In the genomic region with DNA sequence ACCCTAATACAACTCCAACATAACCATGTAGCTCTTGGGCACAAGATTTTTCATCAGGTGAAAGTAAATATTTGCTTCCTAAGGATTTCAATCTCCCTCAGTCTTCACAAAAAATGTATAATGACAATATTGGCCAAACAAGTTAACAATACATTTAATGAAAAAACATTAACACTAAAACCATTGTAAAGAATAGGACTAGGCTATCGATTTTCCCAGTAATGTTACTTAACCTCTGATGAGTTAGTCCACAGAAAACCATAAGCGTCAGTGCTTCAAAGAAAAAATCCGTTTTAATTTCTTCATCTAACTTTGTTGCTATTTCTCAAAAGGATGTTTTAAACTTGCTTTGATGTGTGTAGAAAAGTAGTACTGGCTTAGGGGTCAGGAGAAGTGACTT, we compare ENCODE assay signal across 8 cellular contexts. TPM values are rescaled to one million over a fixed set of nuclear protein-coding genes. Genes with fewer than 3 reads are reported as not detected.
DNase-seq lines count a peak whose midpoint lies in the region; FAIRE-seq and TF ChIP-seq lines count a peak whose summit lies in the region.

No MANE protein-coding gene starts in this region.

- no peaks in the 10 kb centered on the region for H3K27me3 Mint-ChIP-seq in nephron (ENCODE audit: low read depth)

- H3K9me3 Mint-ChIP-seq in nephron: no peaks in the 10 kb centered on the region

- H3K4me3 Mint-ChIP-seq in nephron: peak overlapping the region; percentile 88 to 94 (median 91)

- no peak for DNase-seq in MG63
- no peak for DNase-seq in coronary artery (ENCODE audit: low spot score)
- no peak for DNase-seq in stimulated activated CD8-positive, alpha-beta memory T cell treated with anti-CD3 and anti-CD28 coated beads, Interleukin-4, amount 100 ng/mL, for 48 hours
- DNase-seq in SW480 (ENCODE audit: low spot score): no peak
- no peak for DNase-seq in H54 (ENCODE audit: insufficient read length, low spot score)
- DNase-seq in NK-92 treated with Interleukin-12 subunit alpha and Interleukin-12 subunit beta, amount 100 ng/mL, for 24 hours (lab: John Stamatoyannopoulos, UW): no peak

- H3K4me3 ChIP-seq in BLaER1 treated with 17β-estradiol and CSF1 and Interleukin-3, amounts not matched to agents 10 nM and 100 nM: peak overlapping the region; percentile 69 to 89 (median 81); a peak in 18 of 20 replicates
- H3K4me3 ChIP-seq in MG63 (peak overlapping the region; percentile 93), coronary artery (peak overlapping the region; percentile 96)

- no peaks in the 10 kb centered on the region for H3K9me3 ChIP-seq in BLaER1 treated with 17β-estradiol and CSF1 and Interleukin-3, amounts not matched to agents 10 nM and 100 nM (replicated peaks in 1 of 11)
- no peaks in the 10 kb centered on the region for H3K9me3 ChIP-seq in MG63

- no peak for TF ChIP-seq CTCF in coronary artery (IDR thresholded peaks at IDR 0.05)
- TF ChIP-seq CTCF in nephron (IDR thresholded peaks at IDR 0.05; ENCODE audit: unreplicated experiment in 3 of 3): no peak

- no peaks in the 10 kb centered on the region for H3K27me3 ChIP-seq in BLaER1 treated with 17β-estradiol and CSF1 and Interleukin-3, amounts not matched to agents 10 nM and 100 nM
- H3K27me3 ChIP-seq in MG63: no peaks in the 10 kb centered on the region

- peak overlapping the region; percentile 95 to 96 (median 96) for H3K27ac Mint-ChIP-seq in nephron

- peaks cover 26% of the 10 kb centered on the region for H3K36me3 Mint-ChIP-seq in nephron (ENCODE audit: low read depth)

- peak overlapping the region; percentile 82 to 96 (median 92); a peak in 18 of 22 replicates for H3K9ac ChIP-seq in BLaER1 treated with 17β-estradiol and CSF1 and Interleukin-3, amounts not matched to agents 10 nM and 100 nM

- H3K36me3 ChIP-seq in BLaER1 treated with 17β-estradiol and CSF1 and Interleukin-3, amounts not matched to agents 10 nM and 100 nM: peaks cover under 1 to 44% (median 24%) of the 10 kb centered on the region in 11 experiments; a peak in 18 of 22 replicates
- H3K36me3 ChIP-seq in MG63: no peaks in the 10 kb centered on the region

- peak overlapping the region; percentile 73 to 97 (median 94); a peak in 16 of 22 replicates for H3K27ac ChIP-seq in BLaER1 treated with 17β-estradiol and CSF1 and Interleukin-3, amounts not matched to agents 10 nM and 100 nM
- peak overlapping the region in 1 of 2 donors; percentile 96 for H3K27ac ChIP-seq in coronary artery

- no peak for FAIRE-seq in H54 (lab: Jason Lieb, UNC)

- no peak for TF ChIP-seq POLR2A in H54 (IDR thresholded peaks at IDR 0.05; ENCODE audit: low read depth, low read length)

- peak overlapping the region; percentile 76 to 90 (median 85); a peak in 21 of 22 replicates for H3K4me2 ChIP-seq in BLaER1 treated with 17β-estradiol and CSF1 and Interleukin-3, amounts not matched to agents 10 nM and 100 nM

- no peaks in the 10 kb centered on the region for H4K20me1 ChIP-seq in BLaER1 treated with 17β-estradiol and CSF1 and Interleukin-3, amounts not matched to agents 10 nM and 100 nM

- H3K4me1 Mint-ChIP-seq in nephron: peaks cover 11% of the 10 kb centered on the region

- H3K4me1 ChIP-seq in BLaER1 treated with 17β-estradiol and CSF1 and Interleukin-3, amounts not matched to agents 10 nM and 100 nM: peaks cover 11 to 34% (median 23%) of the 10 kb centered on the region in 10 experiments

RNA-seq across cellular contexts. Expression of gene ZNF33B, which starts 1.2 kb away (rescaled TPM):
- total RNA-seq in MG63 (2014; rRNA removed; shearing (Covaris generic); ENCODE audit: low replicate concordance): 4.2 and 5.1 TPM in 2 replicates
